20 cellular contexts compared by ENCODE assay signal in genomic region chr4:40490481-40490880, GRCh38.
DNase-seq lines count a peak whose midpoint lies in the region; ATAC-seq, FAIRE-seq and TF ChIP-seq lines count a peak whose summit lies in the region.
"Had no signal": no experiment of that assay in that cellular context is flagged by ENCODE, and none has a peak within 500 bp of the region (broad histone marks: within the 10 kb centered on the region; RNA-seq: fewer than 3 reads in every experiment).

No MANE protein-coding gene starts in this region.

- no peak for TF ChIP-seq POLR2A in A549 (IDR thresholded peaks at IDR 0.05; ENCODE audit: low read length)

- CTCF ChIA-PET in A549 (lab: Yijun Ruan, JAX): interaction anchor here (0.6 to 1.5 kb wide), 2 partner anchors 58 to 228 kb away, joined by 3 to 4 read pairs; no protein-coding TSS in a partner anchor

- H3K9me3 ChIP-seq in A549: peaks cover 3% of the 10 kb centered on the region; the same call in 1 of the 3 replicates
- H3K9me3 ChIP-seq: HAP-1 had no signal

- no peak for DNase-seq in A549 (ENCODE audit: low read depth in 1 of 2, low spot score in 1 of 2)
- DNase-seq in type B pancreatic cell (ENCODE audit: extremely low spot score, unreplicated experiment): no peak
- no peak for DNase-seq in activated CD8-positive, alpha-beta memory T cell treated with anti-CD3 and anti-CD28 coated beads, Interleukin-2, amount 50 U/mL, for 4 hours
- DNase-seq in NK-92 treated with Interleukin-12 subunit alpha and Interleukin-12 subunit beta, amount 100 ng/mL, for 24 hours (lab: John Stamatoyannopoulos, UW): no peak
- no peak for DNase-seq in A172 (ENCODE audit: low spot score)
- DNase-seq: C1 segment of cervical spinal cord; CD4-positive, CD25-positive, alpha-beta regulatory T cell; CD8-positive, alpha-beta T cell; DMS 273 treated with DMSO at 0.1 percent for 48 hours; DMS79; EL; GF-D8; GOT3; HFFc6 had no signal

- H3K4me2 ChIP-seq in A549: peak overlapping the region; percentile 76; the same call in 1 of the 3 replicates

- H3K4me3 ChIP-seq in A549: no peak overlapping the region
- H3K4me3 ChIP-seq: HAP-1 had no signal

- peak overlapping the region; percentile 64 for H3K27ac Mint-ChIP-seq in dendritic cell treated with granulocyte-macrophage colony-stimulating factor and Interleukin-4, amounts not matched to agents 40 ng/mL and 50 ng/mL, for 4 days
- H3K27ac Mint-ChIP-seq in nephron (peak overlapping the region in 2 of 3 experiments; percentile 42 to 56), type B pancreatic cell (peak overlapping the region; percentile 42)
- H3K27ac Mint-ChIP-seq: CD4-positive, CD25-positive, alpha-beta regulatory T cell; CD8-positive, alpha-beta T cell; HFFc6 had no signal

- peaks cover 84% of the 10 kb centered on the region for H3K4me1 Mint-ChIP-seq in dendritic cell treated with granulocyte-macrophage colony-stimulating factor and Interleukin-4, amounts not matched to agents 40 ng/mL and 50 ng/mL, for 4 days (ENCODE audit: low read depth)
- peaks cover 24% of the 10 kb centered on the region for H3K4me1 Mint-ChIP-seq in nephron
- peaks cover 24% of the 10 kb centered on the region for H3K4me1 Mint-ChIP-seq in type B pancreatic cell (ENCODE audit: unreplicated experiment)

- TF ChIP-seq RAD21 in A549 (conservative IDR thresholded peaks at IDR 0.05 in 1 of 2, IDR thresholded peaks at IDR 0.05 in 1 of 2): no peak

- FAIRE-seq in A549 (lab: Jason Lieb, UNC): no peak
- FAIRE-seq: GM18507, H54 had no signal

- H3K27me3 Mint-ChIP-seq in dendritic cell treated with granulocyte-macrophage colony-stimulating factor and Interleukin-4, amounts not matched to agents 40 ng/mL and 50 ng/mL, for 4 days: no peaks in the 10 kb centered on the region
- no peaks in the 10 kb centered on the region for H3K27me3 Mint-ChIP-seq in nephron (ENCODE audit: low read depth)
- H3K27me3 Mint-ChIP-seq in type B pancreatic cell: no peaks in the 10 kb centered on the region

- no peak for TF ChIP-seq EP300 in A549 (IDR thresholded peaks at IDR 0.05)

- peak overlapping the region; percentile 72 to 74; a peak in 5 of 6 replicates for H3K27ac ChIP-seq in A549
- H3K27ac ChIP-seq: 22Rv1 had no signal

- H3K36me3 Mint-ChIP-seq in dendritic cell treated with granulocyte-macrophage colony-stimulating factor and Interleukin-4, amounts not matched to agents 40 ng/mL and 50 ng/mL, for 4 days (ENCODE audit: low read depth): peaks cover 76% of the 10 kb centered on the region
- H3K36me3 Mint-ChIP-seq in nephron (ENCODE audit: low read depth) (no peaks in the 10 kb centered on the region), type B pancreatic cell (peaks cover 8% of the 10 kb centered on the region)
- H3K36me3 Mint-ChIP-seq: CD4-positive, CD25-positive, alpha-beta regulatory T cell; CD8-positive, alpha-beta T cell had no signal

- intact Hi-C loops in dendritic cell treated with granulocyte-macrophage colony-stimulating factor and Interleukin-4, amounts not matched to agents 40 ng/mL and 50 ng/mL, for 4 days (cut with micrococcal nuclease): no loop called here

- H3K9me3 Mint-ChIP-seq in dendritic cell treated with granulocyte-macrophage colony-stimulating factor and Interleukin-4, amounts not matched to agents 40 ng/mL and 50 ng/mL, for 4 days: no peaks in the 10 kb centered on the region
- H3K9me3 Mint-ChIP-seq in nephron (no peaks in the 10 kb centered on the region), type B pancreatic cell (peaks cover 4% of the 10 kb centered on the region)
- H3K9me3 Mint-ChIP-seq: CD8-positive, alpha-beta T cell had no signal

- no peak for ATAC-seq in A549
- ATAC-seq: CD8-positive, alpha-beta T cell had no signal

- H3K4me3 Mint-ChIP-seq in dendritic cell treated with granulocyte-macrophage colony-stimulating factor and Interleukin-4, amounts not matched to agents 40 ng/mL and 50 ng/mL, for 4 days: no peak overlapping the region
- H3K4me3 Mint-ChIP-seq in nephron (no peak overlapping the region), type B pancreatic cell (no peak overlapping the region)
- H3K4me3 Mint-ChIP-seq: CD4-positive, CD25-positive, alpha-beta regulatory T cell; CD8-positive, alpha-beta T cell; HFFc6 had no signal

- POLR2A ChIA-PET in A549 (lab: Yijun Ruan, JAX): no interaction called here

- no peak for TF ChIP-seq CTCF in A549 (IDR thresholded peaks at IDR 0.05)
- TF ChIP-seq CTCF in nephron (IDR thresholded peaks at IDR 0.05; ENCODE audit: unreplicated experiment in 3 of 3): no peak
- no peak for TF ChIP-seq CTCF in type B pancreatic cell (conservative IDR thresholded peaks at IDR 0.05)

- 94% methylated on average over 10 of the region's 10 CpGs for WGBS in A549 (ENCODE audit: missing lambda C conversion rate)

- peaks cover 59% of the 10 kb centered on the region for H3K4me1 ChIP-seq in A549
- H3K4me1 ChIP-seq: HAP-1 had no signal

TF ChIP-seq in A549, 52 proteins besides CTCF, POLR2A, EP300 and RAD21:
- TF ChIP-seq MYC (IDR thresholded peaks at IDR 0.05; ENCODE audit: borderline replicate concordance, low read length): no peak
- no peak for TF ChIP-seq HES2 (IDR thresholded peaks at IDR 0.05)
- no peak for TF ChIP-seq ZSCAN20 (CRISPR knock-in tag; IDR thresholded peaks at IDR 0.05)
- TF ChIP-seq CHD2 (IDR thresholded peaks at IDR 0.05; ENCODE audit: low read length, partially characterized antibody): no peak
- no peak for TF ChIP-seq NR3C1 (IDR thresholded peaks at IDR 0.05)
- no peak for TF ChIP-seq RARB (CRISPR knock-in tag; IDR thresholded peaks at IDR 0.05)
- no peak for TF ChIP-seq KDM5A (IDR thresholded peaks at IDR 0.05)
- no peak for TF ChIP-seq CBX8 (IDR thresholded peaks at IDR 0.05)
- no peak for TF ChIP-seq ELK1 (IDR thresholded peaks at IDR 0.05; ENCODE audit: low read depth, low read length)
- TF ChIP-seq KDM1A (IDR thresholded peaks at IDR 0.05; ENCODE audit: low read depth): no peak
- no peak for TF ChIP-seq FOXS1 (CRISPR knock-in tag; IDR thresholded peaks at IDR 0.05)
- TF ChIP-seq TP53 (CRISPR knock-in tag; IDR thresholded peaks at IDR 0.05): no peak
- TF ChIP-seq RCOR1 (IDR thresholded peaks at IDR 0.05; ENCODE audit: low read depth, low read length): no peak
- TF ChIP-seq EHMT2 (IDR thresholded peaks at IDR 0.05; ENCODE audit: low read depth): no peak
